ENCODE assay signal across 20 cellular contexts in genomic region chr12:62472472-62472871, GRCh38. TPM values are rescaled to one million over a fixed set of nuclear protein-coding genes. Genes with fewer than 3 reads are reported as not detected.
DNase-seq lines count a peak whose midpoint lies in the region; ATAC-seq and TF ChIP-seq lines count a peak whose summit lies in the region.
"Had no signal": no experiment of that assay in that cellular context is flagged by ENCODE, and none has a peak within 500 bp of the region (broad histone marks: within the 10 kb centered on the region; RNA-seq: fewer than 3 reads in every experiment).

No MANE protein-coding gene starts in this region.

- peak; percentile 87 for ATAC-seq in WTC11
- no peak for ATAC-seq in left ventricle myocardium superior
- ATAC-seq in activated CD4-positive, alpha-beta T cell treated with anti-CD3 and anti-CD28 coated beads for 36 hours: no peak

- TF ChIP-seq RAD21 in Ishikawa (IDR thresholded peaks at IDR 0.05; ENCODE audit: low read depth): 0 out of 2 replicates have a peak, but pooled peaks have one; percentile 13

- no peak overlapping the region for H2AFZ ChIP-seq in osteoblast (ENCODE audit: low read length)

- CTCF ChIA-PET in WTC11 (lab: Charles Lee): interaction anchor here (0.6 to 1.6 kb wide), 2 partner anchors 37 to 186 kb away, joined by 3 to 4 read pairs; no protein-coding TSS in a partner anchor
- CTCF ChIA-PET in activated CD4-positive, alpha-beta T cell treated with anti-CD3 and anti-CD28 coated beads for 36 hours (lab: Charles Lee): interaction anchor here (0.8 kb wide), 1 partner anchor 11 kb away, joined by 3 read pairs; no protein-coding TSS in a partner anchor

- no peak for TF ChIP-seq EP300 in Ishikawa (IDR thresholded peaks at IDR 0.05; ENCODE audit: borderline replicate concordance)

- peaks cover 15% of the 10 kb centered on the region for H4K20me1 ChIP-seq in osteoblast (ENCODE audit: insufficient read depth, low read length)

- no peaks in the 10 kb centered on the region for H3K27me3 Mint-ChIP-seq in WTC11 (ENCODE audit: low read depth)
- H3K27me3 Mint-ChIP-seq in activated CD4-positive, alpha-beta T cell treated with anti-CD3 and anti-CD28 coated beads for 36 hours: no peaks in the 10 kb centered on the region
- H3K27me3 Mint-ChIP-seq: activated CD4-positive, alpha-beta memory T cell treated with anti-CD3 and anti-CD28 coated beads, Interleukin-2, amount 10 ng/mL, durations not matched to agents 7 days and 5 days had no signal

- no peak overlapping the region for H3K4me3 ChIP-seq in osteoblast (ENCODE audit: insufficient read depth, low read length)
- H3K4me3 ChIP-seq: thoracic aorta had no signal

- H3K36me3 ChIP-seq in osteoblast (ENCODE audit: insufficient read depth, low read length): no peaks in the 10 kb centered on the region

- H3K36me3 Mint-ChIP-seq in WTC11: no peaks in the 10 kb centered on the region
- H3K36me3 Mint-ChIP-seq in activated CD4-positive, alpha-beta T cell treated with anti-CD3 and anti-CD28 coated beads for 36 hours (ENCODE audit: low read depth): peaks cover 15% of the 10 kb centered on the region

- H3K4me3 Mint-ChIP-seq in WTC11: no peak overlapping the region
- no peak overlapping the region for H3K4me3 Mint-ChIP-seq in activated CD4-positive, alpha-beta T cell treated with anti-CD3 and anti-CD28 coated beads for 36 hours
- H3K4me3 Mint-ChIP-seq: activated CD4-positive, alpha-beta memory T cell treated with anti-CD3 and anti-CD28 coated beads, Interleukin-2, amount 10 ng/mL, durations not matched to agents 7 days and 5 days; nephron progenitor cell had no signal

- H3K27ac Mint-ChIP-seq in WTC11: no peak overlapping the region
- no peak overlapping the region for H3K27ac Mint-ChIP-seq in activated CD4-positive, alpha-beta T cell treated with anti-CD3 and anti-CD28 coated beads for 36 hours
- H3K27ac Mint-ChIP-seq: activated CD4-positive, alpha-beta memory T cell treated with anti-CD3 and anti-CD28 coated beads, Interleukin-2, amount 10 ng/mL, durations not matched to agents 7 days and 5 days; nephron progenitor cell had no signal

- no peaks in the 10 kb centered on the region for H3K27me3 ChIP-seq in osteoblast (ENCODE audit: insufficient read depth, low read length)

- no peaks in the 10 kb centered on the region for H3K9me3 ChIP-seq in osteoblast (ENCODE audit: low read depth, low read length)
- H3K9me3 ChIP-seq: thoracic aorta had no signal

- DNase-seq in NCI-H146 treated with DMSO at 0.1 percent for 48 hours (lab: John Stamatoyannopoulos, UW; ENCODE audit: unreplicated experiment): peak; percentile 1
- DNase-seq in NCI-H146 (lab: John Stamatoyannopoulos, UW): no peak
- no peak for DNase-seq in WTC11 (ENCODE audit: low spot score)
- peak; percentile 47 for DNase-seq in osteoblast (ENCODE audit: insufficient read length, low spot score, missing footprints)
- DNase-seq in COLO829 (ENCODE audit: low spot score): no peak
- no peak for DNase-seq in left ventricle myocardium superior
- DNase-seq in activated CD4-positive, alpha-beta T cell treated with anti-CD3 and anti-CD28 coated beads for 36 hours: no peak
- DNase-seq: activated CD4-positive, alpha-beta memory T cell treated with anti-CD3 and anti-CD28 coated beads, Interleukin-2, amount 10 ng/mL, durations not matched to agents 7 days and 5 days; activated naive CD4-positive, alpha-beta T cell treated with Interleukin-2 at 50 U/mL for 16 hours; activated T-cell treated with anti-CD3 and anti-CD28 coated beads, Interleukin-2, amount 50 U/mL, for 1 hour; mesenchymal stem cell; MV-4-11; NCI-H748 treated with DMSO at 0.1 percent for 48 hours; nephron progenitor cell; stimulated activated CD4-positive, alpha-beta T cell treated with anti-CD3 and anti-CD28 coated beads, Interleukin-12 subunit alpha, Interleukin-12 subunit beta, amount 100 ng/mL, for 4 hours had no signal

- no peak overlapping the region for H3K27ac ChIP-seq in osteoblast (ENCODE audit: low read depth, low read length)
- H3K27ac ChIP-seq: 22Rv1, C4-2B, RWPE1, thoracic aorta had no signal

- no peak overlapping the region for H3K4me2 ChIP-seq in osteoblast (ENCODE audit: insufficient read depth, low read length)

- TF ChIP-seq CTCF in WTC11 (IDR thresholded peaks at IDR 0.05) (no peak), osteoblast (IDR thresholded peaks at IDR 0.05; ENCODE audit: extremely low read depth, low read depth, low read length) (no peak)

- H3K4me1 ChIP-seq in osteoblast (ENCODE audit: insufficient read depth, low read length): peaks cover 8% of the 10 kb centered on the region

- H3K79me2 ChIP-seq in osteoblast (ENCODE audit: insufficient read depth, low read length): peaks cover 96% of the 10 kb centered on the region

- intact Hi-C loops in left ventricle myocardium superior (cut with micrococcal nuclease): no loop called here
- intact Hi-C loops in activated CD4-positive, alpha-beta T cell treated with anti-CD3 and anti-CD28 coated beads for 36 hours (cut with DNase I, micrococcal nuclease): no loop called here

- POLR2A ChIA-PET in WTC11 (lab: Charles Lee): no interaction called here
- POLR2A ChIA-PET in activated CD4-positive, alpha-beta T cell treated with anti-CD3 and anti-CD28 coated beads for 36 hours (lab: Charles Lee): no interaction called here

- H3K4me1 Mint-ChIP-seq in WTC11: peaks cover 4% of the 10 kb centered on the region
- peaks cover 22% of the 10 kb centered on the region for H3K4me1 Mint-ChIP-seq in activated CD4-positive, alpha-beta T cell treated with anti-CD3 and anti-CD28 coated beads for 36 hours

- no peaks in the 10 kb centered on the region for H3K9me3 Mint-ChIP-seq in WTC11
- H3K9me3 Mint-ChIP-seq in activated CD4-positive, alpha-beta T cell treated with anti-CD3 and anti-CD28 coated beads for 36 hours (ENCODE audit: low read depth): no peaks in the 10 kb centered on the region
- H3K9me3 Mint-ChIP-seq: activated CD4-positive, alpha-beta memory T cell treated with anti-CD3 and anti-CD28 coated beads, Interleukin-2, amount 10 ng/mL, durations not matched to agents 7 days and 5 days; nephron progenitor cell had no signal

TF ChIP-seq in Ishikawa, 13 proteins besides CTCF, POLR2A, EP300 and RAD21:
- TF ChIP-seq TEAD4 (IDR thresholded peaks at IDR 0.05): no peak
- no peak for TF ChIP-seq EGR1 (IDR thresholded peaks at IDR 0.05)

TF ChIP-seq in WTC11, 78 proteins besides CTCF, POLR2A, EP300 and RAD21 (continues in another document):
- no peak for TF ChIP-seq PREB (CRISPR knock-in tag; IDR thresholded peaks at IDR 0.05; ENCODE audit: borderline replicate concordance)
- no peak for TF ChIP-seq FOXK1 (CRISPR knock-in tag; IDR thresholded peaks at IDR 0.05)
- no peak for TF ChIP-seq MLX (CRISPR knock-in tag; IDR thresholded peaks at IDR 0.05)
- TF ChIP-seq PRDM15 (CRISPR knock-in tag; IDR thresholded peaks at IDR 0.05): no peak
- TF ChIP-seq ZNF232 (CRISPR knock-in tag; IDR thresholded peaks at IDR 0.05): no peak

RNA-seq across cellular contexts. Expression of gene MON2, which starts 5.8 kb away (rescaled TPM):
- total RNA-seq in WTC11 (2021): 25.8 to 30.9 TPM (median 30.8 TPM) in 3 replicates
- 63.0 and 69.8 TPM in 2 replicates for total RNA-seq in osteoblast
- total RNA-seq in left ventricle myocardium superior: 17.6 TPM
- total RNA-seq in activated CD4-positive, alpha-beta T cell treated with anti-CD3 and anti-CD28 coated beads for 36 hours: 10 to 100 TPM; 26.9 to 31.3 TPM

Comparison
In these comparisons a context has a peak if more than half of its experiments do, and no peak if none do; other contexts are left out.
1. DNase-seq: peak in NCI-H146 treated with DMSO at 0.1 percent for 48 hours (single experiment) and osteoblast (single experiment); none in NCI-H146 (single experiment), WTC11 (single experiment), COLO829 (single experiment), left ventricle myocardium superior (single experiment) and activated CD4-positive, alpha-beta T cell treated with anti-CD3 and anti-CD28 coated beads for 36 hours (single experiment).